Comparison of ENCODE assay signal across 2 cellular contexts in genomic region chr12:123854232-123854631, GRCh38.
TF ChIP-seq lines count a peak whose summit lies in the region.

No MANE protein-coding gene starts in this region.

TF ChIP-seq in A549, 52 proteins besides CTCF, POLR2A, EP300 and RAD21 (continued from another document):
- TF ChIP-seq HES2 (IDR thresholded peaks at IDR 0.05) (no peak), TFCP2L1 (CRISPR knock-in tag; IDR thresholded peaks at IDR 0.05) (no peak), JUNB (IDR thresholded peaks at IDR 0.05) (no peak), ZFP36 (IDR thresholded peaks at IDR 0.05; ENCODE audit: borderline replicate concordance, partially characterized antibody) (no peak)

TF ChIP-seq in K562, 482 proteins besides CTCF, POLR2A, EP300 and RAD21 (continued from another document):
- TF ChIP-seq TSHZ1 (CRISPR knock-in tag; IDR thresholded peaks at IDR 0.05) (no peak), HDAC6 (IDR thresholded peaks at IDR 0.05; ENCODE audit: low read depth, low read length) (no peak), NFIX (CRISPR knock-in tag; IDR thresholded peaks at IDR 0.05; ENCODE audit: low read depth) (no peak), NONO (IDR thresholded peaks at IDR 0.05; ENCODE audit: low read depth in 2 of 2, low read length in 1 of 2) (no peak)
